In the genomic region with DNA sequence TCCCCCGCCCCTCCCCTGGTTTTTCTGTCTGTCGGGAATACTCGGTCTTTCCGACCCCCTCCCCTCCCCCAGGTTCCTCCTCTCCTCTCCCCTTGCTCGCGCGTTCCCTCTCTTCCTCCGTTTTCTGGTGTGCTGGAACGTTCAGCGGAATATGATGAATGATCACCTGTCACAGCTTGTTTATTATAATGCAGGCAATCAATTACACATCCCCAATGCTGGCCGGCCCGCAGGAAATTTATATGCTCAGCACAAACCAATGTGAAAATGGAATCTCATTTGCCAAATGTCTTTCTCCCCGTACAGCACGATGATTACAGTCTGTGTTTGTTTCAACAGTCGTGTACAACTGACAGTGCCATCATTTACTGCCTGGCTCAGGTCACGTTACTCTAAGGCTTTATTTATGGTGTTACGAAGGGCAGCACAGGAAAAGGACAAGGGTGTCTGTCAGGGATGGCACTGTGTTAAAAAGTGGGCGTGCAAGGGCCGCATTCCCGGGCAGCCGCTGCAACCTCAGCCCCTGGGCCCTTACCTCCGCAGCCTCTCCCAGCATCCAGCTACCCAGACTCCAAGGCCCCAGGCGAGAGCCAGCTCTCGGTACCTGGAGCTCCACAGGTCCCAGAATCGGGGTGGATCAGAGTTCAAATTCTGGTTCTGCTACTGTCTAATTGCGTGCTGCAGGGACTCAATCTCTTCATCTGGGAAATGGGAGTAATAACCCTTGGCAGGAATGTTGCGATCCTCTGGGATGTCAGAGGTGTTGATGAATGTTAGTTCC, we compare ENCODE assay signal across 8 cellular contexts.
DNase-seq lines count a peak whose midpoint lies in the region; FAIRE-seq and TF ChIP-seq lines count a peak whose summit lies in the region.

No MANE protein-coding gene starts in this region.

- peak overlapping the region; percentile 41 for H3K9ac ChIP-seq in muscle layer of colon (ENCODE audit: low read length)

- TF ChIP-seq CTCF in GM06990 (IDR thresholded peaks at IDR 0.05; ENCODE audit: insufficient read depth, low read length, poor library complexity, severe bottlenecking): no peak
- no peak for TF ChIP-seq CTCF in coronary artery (IDR thresholded peaks at IDR 0.05)
- TF ChIP-seq CTCF in D721Med (IDR thresholded peaks at IDR 0.05; ENCODE audit: insufficient read depth, missing control alignments): no peak

- peaks cover 24% of the 10 kb centered on the region for H3K4me1 ChIP-seq in muscle layer of colon (ENCODE audit: insufficient read depth, low read length)

- FAIRE-seq in D721Med (lab: Jason Lieb, UNC): no peak

- peak overlapping the region; percentile 67 for H3K4me3 ChIP-seq in GM06990 (replicated peaks; ENCODE audit: low read depth, low read length)
- H3K4me3 ChIP-seq in coronary artery: peak overlapping the region; percentile 75
- H3K4me3 ChIP-seq in muscle layer of colon (ENCODE audit: low read depth in 1 of 2, low read length in 2 of 2): peak overlapping the region; percentile 47 to 69

- no peaks in the 10 kb centered on the region for H3K27me3 ChIP-seq in GM06990 (replicated peaks; ENCODE audit: control insufficient read depth, insufficient read depth, low read length)
- H3K27me3 ChIP-seq in muscle layer of colon (ENCODE audit: control insufficient read depth in 1 of 2, insufficient read depth in 2 of 2, low read length in 2 of 2): no peaks in the 10 kb centered on the region

- no peaks in the 10 kb centered on the region for H3K36me3 ChIP-seq in GM06990 (ENCODE audit: control insufficient read depth, insufficient read depth, low read length)
- H3K36me3 ChIP-seq in muscle layer of colon (ENCODE audit: insufficient read depth, low read length): no peaks in the 10 kb centered on the region

- DNase-seq in GM06990 (ENCODE audit: extremely low read depth, insufficient read length) (no peak), NCI-H69 (lab: John Stamatoyannopoulos, UW) (peak; percentile 72), coronary artery (ENCODE audit: low spot score) (no peak), SW 1271 (lab: John Stamatoyannopoulos, UW) (no peak), D721Med (ENCODE audit: insufficient read length, low spot score) (no peak), COR-L47 (lab: John Stamatoyannopoulos, UW) (no peak)
- no peak for DNase-seq in stimulated activated CD4-positive, alpha-beta T cell treated with anti-CD3 and anti-CD28 coated beads, Interleukin-12 subunit alpha, Interleukin-12 subunit beta, amount 100 ng/mL, for 4 hours

- no peaks in the 10 kb centered on the region for H3K9me3 ChIP-seq in muscle layer of colon (ENCODE audit: low read length)

- H3K27ac ChIP-seq in coronary artery (peak overlapping the region; percentile 35 to 65), muscle layer of colon (ENCODE audit: low read depth, low read length) (peak overlapping the region; percentile 84)
